In the genomic region with DNA sequence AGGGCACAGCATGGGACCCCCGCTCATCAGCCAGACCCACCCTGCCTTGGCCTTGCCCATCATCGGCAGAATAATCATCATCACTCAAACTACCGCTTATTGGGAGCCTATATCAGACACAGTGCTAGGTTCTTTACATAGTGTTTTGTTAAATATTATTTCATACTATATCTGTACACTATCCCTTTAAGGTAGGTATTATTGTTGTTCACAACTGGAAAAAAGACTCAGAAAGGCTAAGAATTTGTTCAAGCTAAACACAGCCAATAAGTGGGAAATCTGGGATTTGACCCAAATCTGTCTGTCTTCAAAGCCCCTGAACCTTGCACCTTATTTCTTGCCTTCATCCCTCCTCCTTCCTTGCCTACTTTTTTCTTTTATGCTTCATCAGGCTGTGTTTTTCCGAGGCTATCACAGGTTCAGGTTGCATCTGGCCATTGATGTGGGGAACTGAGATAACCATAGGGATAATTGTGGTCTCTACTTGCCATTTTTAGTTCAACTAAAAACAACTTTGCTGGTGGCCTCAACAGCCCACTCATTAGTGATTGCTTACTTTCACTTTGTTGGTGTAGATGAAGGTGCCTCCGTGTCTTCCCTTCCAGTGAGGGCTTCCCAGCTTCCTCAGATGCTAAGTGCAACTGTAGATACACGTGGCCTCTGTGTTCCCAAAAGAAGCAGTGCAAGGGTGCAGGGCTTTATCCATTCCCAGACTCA, we compare ENCODE assay signal across 10 cellular contexts. TPM values are rescaled to one million over a fixed set of nuclear protein-coding genes. Genes with fewer than 3 reads are reported as not detected.
DNase-seq lines count a peak whose midpoint lies in the region; ATAC-seq, FAIRE-seq and TF ChIP-seq lines count a peak whose summit lies in the region.
"Had no signal": no experiment of that assay in that cellular context is flagged by ENCODE, and none has a peak within 500 bp of the region (broad histone marks: within the 10 kb centered on the region; RNA-seq: fewer than 3 reads in every experiment).

No MANE protein-coding gene starts in this region.

- H3K4me1 ChIP-seq in MM.1S (ENCODE audit: low read length), result peaks cover 22% of the 10 kb centered on the region
- no peaks in the 10 kb centered on the region for H3K4me1 ChIP-seq in mesenchymal stem cell (ENCODE audit: control insufficient read depth, insufficient read depth, low read depth, low read length)
- peaks cover 0 to 4% (median 2%) of the 10 kb centered on the region in 4 donors for H3K4me1 ChIP-seq in tibial artery
- H3K4me1 ChIP-seq: parathyroid adenoma had no signal

- no peaks in the 10 kb centered on the region; the same call in 1 of the 2 replicates for H3K79me2 ChIP-seq in MM.1S (ENCODE audit: low read length)
- H3K79me2 ChIP-seq: parathyroid adenoma had no signal

- H2BK120ac ChIP-seq in mesenchymal stem cell (ENCODE audit: low read depth, low read length), result no peak overlapping the region

- no peak overlapping the region for H2BK12ac ChIP-seq in mesenchymal stem cell (ENCODE audit: low read length in 2 of 2)

- H3K36me3 ChIP-seq in MM.1S (replicated peaks; ENCODE audit: insufficient read depth, low read length) (no peaks in the 10 kb centered on the region), mesenchymal stem cell (ENCODE audit: control insufficient read depth in 1 of 2, insufficient read depth in 2 of 2, low read depth in 1 of 2, low read length in 2 of 2) (no peaks in the 10 kb centered on the region), tibial artery (no peaks in the 10 kb centered on the region)

- intact Hi-C loops in tibial artery (cut with DNase I; ENCODE audit: low total_unique reads), result loop anchor here (2.0 to 10.0 kb wide), 2 partner anchors 659 to 797 kb away; no protein-coding TSS in a partner anchor

- H3K4ac ChIP-seq in mesenchymal stem cell (ENCODE audit: low read depth in 1 of 2, low read length in 2 of 2), result no peak overlapping the region

- peak; percentile 47 for ATAC-seq in GM21723 (IDR thresholded peaks at IDR 0.05; ENCODE audit: unreplicated experiment)

- H3K9me2 ChIP-seq in MM.1S (replicated peaks; ENCODE audit: insufficient read depth, low read length), result no peaks in the 10 kb centered on the region

- H3K9ac ChIP-seq in MM.1S (ENCODE audit: low read length), result peak overlapping the region; percentile 20; the same call in 1 of the 2 replicates
- no peak overlapping the region for H3K9ac ChIP-seq in mesenchymal stem cell (ENCODE audit: low read length)
- H3K9ac ChIP-seq: GM23248, parathyroid adenoma had no signal

- TF ChIP-seq CTCF in MM.1S (IDR thresholded peaks at IDR 0.05; ENCODE audit: low read length) (no peak), tibial artery (IDR thresholded peaks at IDR 0.05) (no peak)

- no peak overlapping the region for H4K8ac ChIP-seq in mesenchymal stem cell (ENCODE audit: low read length)

- no peaks in the 10 kb centered on the region for H3K9me3 ChIP-seq in MM.1S (replicated peaks; ENCODE audit: insufficient read depth, low read length)
- H3K9me3 ChIP-seq in mesenchymal stem cell (ENCODE audit: control insufficient read depth, low read length), result no peaks in the 10 kb centered on the region
- H3K9me3 ChIP-seq in tibial artery, result no peaks in the 10 kb centered on the region

- H3K18ac ChIP-seq in mesenchymal stem cell (ENCODE audit: low read depth in 1 of 2, low read length in 2 of 2), result no peak overlapping the region

- DNase-seq in GM18507 (ENCODE audit: extremely low spot score, insufficient read length, low read depth), result no peak
- DNase-seq in MM.1S, result peak; percentile 50
- no peak for DNase-seq in mesenchymal stem cell
- DNase-seq in tibial artery, result no peak
- no peak for DNase-seq in cerebellar nuclear complex (lab: John Stamatoyannopoulos, UW)
- no peak for DNase-seq in activated naive CD4-positive, alpha-beta T cell treated with Interleukin-2 at 50 U/mL for 16 hours
- DNase-seq: NCI-H524 treated with DMSO at 0.1 percent for 48 hours had no signal

- peak; percentile 72 for FAIRE-seq in GM18507 (lab: Jason Lieb, UNC)

- no peak overlapping the region for H3K14ac ChIP-seq in mesenchymal stem cell (ENCODE audit: low read length in 2 of 2)

- H3K27ac ChIP-seq in MM.1S (ENCODE audit: low read length) (peak overlapping the region; percentile 86; the same call in 1 of the 2 replicates), mesenchymal stem cell (ENCODE audit: low read length, poor library complexity, severe bottlenecking) (no peak overlapping the region), tibial artery (no peak overlapping the region)
- H3K27ac ChIP-seq: GM23248, parathyroid adenoma had no signal

- peaks cover 23% of the 10 kb centered on the region for H3F3A ChIP-seq in MM.1S (ENCODE audit: insufficient read depth, low read length)

- H2AFZ ChIP-seq in MM.1S (ENCODE audit: low read length), result no peak overlapping the region
- H2AFZ ChIP-seq in mesenchymal stem cell (ENCODE audit: low read depth, low read length), result no peak overlapping the region
- H2AFZ ChIP-seq: GM23248, parathyroid adenoma had no signal

- no peak overlapping the region for H3K23ac ChIP-seq in mesenchymal stem cell (ENCODE audit: low read length in 2 of 2)

- H3K79me1 ChIP-seq in mesenchymal stem cell (replicated peaks; ENCODE audit: low read length, poor library complexity, severe bottlenecking), result no peaks in the 10 kb centered on the region

- no peaks in the 10 kb centered on the region for H3K27me3 ChIP-seq in MM.1S (replicated peaks; ENCODE audit: insufficient read depth, low read length)
- peaks cover 9 to 31% of the 10 kb centered on the region in 2 experiments for H3K27me3 ChIP-seq in mesenchymal stem cell (ENCODE audit: control insufficient read depth in 1 of 2, insufficient read depth in 1 of 2, low read length in 2 of 2)
- peaks cover 0 to 18% of the 10 kb centered on the region in 2 donors for H3K27me3 ChIP-seq in tibial artery

- no peak overlapping the region for H2BK5ac ChIP-seq in mesenchymal stem cell (ENCODE audit: low read depth, low read length, poor library complexity, severe bottlenecking)

- H3K4me2 ChIP-seq in MM.1S (ENCODE audit: low read depth, low read length), result peak overlapping the region; percentile 65
- no peak overlapping the region for H3K4me2 ChIP-seq in mesenchymal stem cell (ENCODE audit: low read length, poor library complexity, severe bottlenecking)

- H4K20me1 ChIP-seq in MM.1S (ENCODE audit: insufficient read depth, low read length), result no peaks in the 10 kb centered on the region

- H2BK15ac ChIP-seq in mesenchymal stem cell (ENCODE audit: low read depth, poor library complexity, severe bottlenecking), result no peak overlapping the region

- H3K4me3 ChIP-seq in MM.1S (ENCODE audit: low read length), result peak overlapping the region; percentile 15
- H3K4me3 ChIP-seq in mesenchymal stem cell (ENCODE audit: insufficient read depth in 1 of 2, low read depth in 1 of 2, low read length in 2 of 2), result no peak overlapping the region
- no peak overlapping the region for H3K4me3 ChIP-seq in tibial artery
- H3K4me3 ChIP-seq: GM23248 had no signal

- H2AK5ac ChIP-seq in mesenchymal stem cell (ENCODE audit: low read length, severe bottlenecking), result no peak overlapping the region

- 70% methylated on average over 3 of the region's 6 CpGs for WGBS in mesenchymal stem cell

- peak overlapping the region; percentile 1 for H4K91ac ChIP-seq in mesenchymal stem cell (ENCODE audit: low read length)

RNA-seq across cellular contexts. Expression of a gene that starts 35.2 kb away (rescaled TPM):
- not detected for polyA plus RNA-seq in mesenchymal stem cell (2013, experiment 1 of 2)
- polyA plus RNA-seq in mesenchymal stem cell (2013, experiment 2 of 2), result 0.03 TPM
- polyA plus RNA-seq: GM23248 had no signal

RNA-seq across cellular contexts. Expression of a gene that starts 59.2 kb away (rescaled TPM):
- 0.03 TPM for polyA plus RNA-seq in mesenchymal stem cell (2013, experiment 1 of 2)
- polyA plus RNA-seq in mesenchymal stem cell (2013, experiment 2 of 2), result not detected
- polyA plus RNA-seq: GM23248 had no signal
